Comparison of ENCODE assay signal across 8 cellular contexts in the genomic region with DNA sequence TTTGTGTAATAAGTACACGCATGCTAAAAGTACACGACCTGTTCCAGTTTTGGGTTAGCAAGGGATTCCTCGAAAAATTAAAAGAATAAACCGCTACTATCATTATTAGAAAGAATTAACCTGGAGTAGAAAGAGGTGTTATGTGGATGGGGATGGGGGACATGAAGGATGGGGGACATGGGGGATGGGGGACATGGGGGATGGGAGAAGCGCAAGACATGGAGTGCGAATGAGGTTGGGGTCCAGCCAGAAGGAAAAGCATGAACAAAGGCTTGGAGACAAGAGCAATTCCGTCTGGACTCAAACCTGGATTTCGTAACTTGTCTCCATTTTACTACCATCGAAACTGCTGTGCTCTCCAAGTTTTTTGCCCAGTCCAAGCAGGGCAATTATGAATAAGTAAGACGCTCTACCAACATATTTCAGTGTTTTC. TPM values are rescaled to one million over a fixed set of nuclear protein-coding genes. Genes with fewer than 3 reads are reported as not detected.
DNase-seq lines count a peak whose midpoint lies in the region; ATAC-seq, FAIRE-seq and TF ChIP-seq lines count a peak whose summit lies in the region.

No MANE protein-coding gene starts in this region.

- H3K27ac Mint-ChIP-seq in astrocyte (ENCODE audit: unreplicated experiment) = peak overlapping the region; percentile 98

- intact Hi-C loops in left colon (cut with DNase I, micrococcal nuclease) = no loop called here

- H3K27ac ChIP-seq in BLaER1 treated with 17β-estradiol and CSF1 and Interleukin-3, amounts not matched to agents 10 nM and 100 nM = peak overlapping the region in 10 of 11 experiments; percentile 90 to 99 (median 98); a peak in 20 of 22 replicates
- H3K27ac ChIP-seq in astrocyte (ENCODE audit: low read depth, low read length) (peak overlapping the region; percentile 80), thymus (ENCODE audit: low read depth) (no peak overlapping the region)

- peaks cover 10 to 37% (median 18%) of the 10 kb centered on the region in 10 experiments; a peak in 19 of 20 replicates for H3K4me1 ChIP-seq in BLaER1 treated with 17β-estradiol and CSF1 and Interleukin-3, amounts not matched to agents 10 nM and 100 nM
- peaks cover 4% of the 10 kb centered on the region for H3K4me1 ChIP-seq in astrocyte (ENCODE audit: insufficient read depth, low read length)
- H3K4me1 ChIP-seq in thymus (ENCODE audit: control insufficient read depth, insufficient read depth, low read length) = peaks cover 6% of the 10 kb centered on the region

- H3K36me3 Mint-ChIP-seq in astrocyte (ENCODE audit: low read depth, unreplicated experiment) = peaks cover 9% of the 10 kb centered on the region

- peaks cover 46% of the 10 kb centered on the region for H3K79me2 ChIP-seq in astrocyte (ENCODE audit: insufficient read depth, low read length)

- FAIRE-seq in astrocyte (lab: Jason Lieb, UNC) = no peak

- ATAC-seq in HG03378 (IDR thresholded peaks at IDR 0.05; ENCODE audit: unreplicated experiment) (peak; percentile 9), left colon (peak; percentile 4), HG03565 (IDR thresholded peaks at IDR 0.05; ENCODE audit: unreplicated experiment) (no peak), HG03521 (IDR thresholded peaks at IDR 0.05; ENCODE audit: unreplicated experiment) (no peak), GM19023 (IDR thresholded peaks at IDR 0.05; ENCODE audit: unreplicated experiment) (no peak)

- H3K27me3 ChIP-seq in BLaER1 treated with 17β-estradiol and CSF1 and Interleukin-3, amounts not matched to agents 10 nM and 100 nM = no peaks in the 10 kb centered on the region
- no peaks in the 10 kb centered on the region for H3K27me3 ChIP-seq in astrocyte (ENCODE audit: insufficient read depth, low read length)
- no peaks in the 10 kb centered on the region for H3K27me3 ChIP-seq in thymus (ENCODE audit: control insufficient read depth, insufficient read depth)

- peak overlapping the region; percentile 64 to 88 (median 75) for H3K4me2 ChIP-seq in BLaER1 treated with 17β-estradiol and CSF1 and Interleukin-3, amounts not matched to agents 10 nM and 100 nM
- H3K4me2 ChIP-seq in astrocyte (ENCODE audit: low read length) = peak overlapping the region; percentile 100

- H2AFZ ChIP-seq in astrocyte (ENCODE audit: low read depth, low read length) = peak overlapping the region; percentile 93

- no peak for DNase-seq in astrocyte (ENCODE audit: low read depth)
- no peak for DNase-seq in left colon

- H3K4me1 Mint-ChIP-seq in astrocyte (ENCODE audit: low read depth, unreplicated experiment) = peaks cover 2% of the 10 kb centered on the region

- H3K9me3 Mint-ChIP-seq in astrocyte (ENCODE audit: unreplicated experiment) = peaks cover 2% of the 10 kb centered on the region

- no peak for TF ChIP-seq CTCF in astrocyte (IDR thresholded peaks at IDR 0.05; ENCODE audit: insufficient read depth, low read depth, low read length)

- peak overlapping the region; percentile 97 for H3K4me3 Mint-ChIP-seq in astrocyte (ENCODE audit: unreplicated experiment)

- peaks cover 0 to 25% (median 22%) of the 10 kb centered on the region in 11 experiments; a peak in 18 of 22 replicates for H3K9me3 ChIP-seq in BLaER1 treated with 17β-estradiol and CSF1 and Interleukin-3, amounts not matched to agents 10 nM and 100 nM (replicated peaks in 1 of 11)
- no peaks in the 10 kb centered on the region for H3K9me3 ChIP-seq in astrocyte (ENCODE audit: insufficient read depth, low read depth, low read length)
- no peaks in the 10 kb centered on the region for H3K9me3 ChIP-seq in thymus (ENCODE audit: control insufficient read depth)

- peak overlapping the region; percentile 50 to 99 (median 99); a peak in 21 of 22 replicates for H3K9ac ChIP-seq in BLaER1 treated with 17β-estradiol and CSF1 and Interleukin-3, amounts not matched to agents 10 nM and 100 nM
- H3K9ac ChIP-seq in astrocyte (ENCODE audit: low read length) = peak overlapping the region; percentile 91

- peaks cover 2 to 41% (median 24%) of the 10 kb centered on the region in 11 experiments; a peak in 19 of 22 replicates for H4K20me1 ChIP-seq in BLaER1 treated with 17β-estradiol and CSF1 and Interleukin-3, amounts not matched to agents 10 nM and 100 nM
- H4K20me1 ChIP-seq in astrocyte (ENCODE audit: insufficient read depth, low read length) = peaks cover 31% of the 10 kb centered on the region

- peak overlapping the region; percentile 86 to 100 (median 97) for H3K4me3 ChIP-seq in BLaER1 treated with 17β-estradiol and CSF1 and Interleukin-3, amounts not matched to agents 10 nM and 100 nM
- peak overlapping the region; percentile 79 for H3K4me3 ChIP-seq in astrocyte (ENCODE audit: insufficient read depth, low read depth, low read length)
- H3K4me3 ChIP-seq in thymus (ENCODE audit: low read length) = peak overlapping the region; percentile 76

- H3K27me3 Mint-ChIP-seq in astrocyte (ENCODE audit: low read depth, unreplicated experiment) = no peaks in the 10 kb centered on the region

- peaks cover 0 to 28% (median 21%) of the 10 kb centered on the region in 11 experiments; a peak in 16 of 22 replicates for H3K36me3 ChIP-seq in BLaER1 treated with 17β-estradiol and CSF1 and Interleukin-3, amounts not matched to agents 10 nM and 100 nM
- H3K36me3 ChIP-seq in astrocyte (ENCODE audit: insufficient read depth, low read length) (no peaks in the 10 kb centered on the region), thymus (ENCODE audit: control insufficient read depth, insufficient read depth) (no peaks in the 10 kb centered on the region)

- 40% methylated on average over 10 of the region's 10 CpGs for WGBS in thymus

RNA-seq across cellular contexts. Expression of a gene that starts 0.6 kb away (rescaled TPM):
- total RNA-seq in astrocyte (110 TPM in 2 replicates), left colon (10 to 100 TPM; 39.3 to 50.9 TPM)
- 34.8 TPM for polyA plus RNA-seq in thymus

RNA-seq across cellular contexts. Expression of a gene that starts 3.0 kb away (rescaled TPM):
- not detected in 2 replicates for total RNA-seq in astrocyte
- total RNA-seq in left colon = not detected
- 0.32 TPM for polyA plus RNA-seq in thymus

RNA-seq across cellular contexts. Expression of a gene that starts 46.0 kb away (rescaled TPM):
- not detected in 2 replicates for total RNA-seq in astrocyte
- total RNA-seq in left colon = not detected
- polyA plus RNA-seq in thymus = not detected

Comparison
In these comparisons a context has a peak if more than half of its experiments do, and no peak if none do; other contexts are left out.
1. ATAC-seq: peak in HG03378 (single experiment) and left colon (single experiment); none in HG03565 (single experiment), HG03521 (single experiment) and GM19023 (single experiment).
2. Peak in every context shown above with its lines, with median percentiles within 50 percentile points of each other: H3K4me3 ChIP-seq.